Comparison of ENCODE assay signal across 8 cellular contexts in the genomic region with DNA sequence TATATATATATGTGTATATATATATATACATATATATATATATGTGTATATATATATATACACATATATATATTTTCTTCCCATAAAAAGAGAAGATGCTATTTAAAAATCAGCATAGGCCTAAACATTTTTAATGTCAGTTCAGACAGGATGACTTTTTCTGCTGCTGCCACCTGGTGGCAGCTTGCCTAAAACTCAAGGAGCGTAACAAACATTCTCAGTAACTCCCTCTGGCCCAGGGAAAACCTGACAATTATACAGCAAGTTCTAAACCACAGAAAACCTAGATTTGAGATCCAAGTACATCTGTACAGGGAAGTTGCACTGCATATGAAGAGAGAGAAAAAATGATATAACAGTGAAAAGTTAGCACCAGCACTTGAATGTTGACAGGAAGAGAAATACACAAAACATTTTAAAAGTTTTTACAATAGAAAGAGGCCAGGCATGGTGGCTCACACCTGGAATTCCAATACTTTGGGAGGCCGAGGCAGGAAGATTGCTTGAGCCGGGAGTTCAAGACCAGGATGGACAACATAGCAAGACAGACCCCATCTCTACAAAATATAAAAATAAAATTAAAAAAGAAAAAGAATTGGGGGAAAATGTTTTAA. TPM values are rescaled to one million over a fixed set of nuclear protein-coding genes. Genes with fewer than 3 reads are reported as not detected.
DNase-seq lines count a peak whose midpoint lies in the region; ATAC-seq, FAIRE-seq and TF ChIP-seq lines count a peak whose summit lies in the region.

No MANE protein-coding gene starts in this region.

- H3K9ac ChIP-seq in endothelial cell of umbilical vein (replicated peaks; ENCODE audit: extremely low read depth, insufficient read depth, low read length) = no peak overlapping the region

- no TSS peak for BruUV-seq in endothelial cell of umbilical vein (replicated peaks; lab: Mats Ljungman, UMichigan)

- H3K9me3 ChIP-seq in HAP-1 (no peaks in the 10 kb centered on the region), endothelial cell of umbilical vein (replicated peaks; ENCODE audit: control insufficient read depth, insufficient read depth, low read length) (no peaks in the 10 kb centered on the region), upper lobe of right lung (no peaks in the 10 kb centered on the region)

- no peak overlapping the region for H3K4me2 ChIP-seq in endothelial cell of umbilical vein (ENCODE audit: insufficient read depth, low read length)

- peak; percentile 52 to 57 for TF ChIP-seq CTCF in endothelial cell of umbilical vein (IDR thresholded peaks at IDR 0.05; ENCODE audit: extremely low read depth in 1 of 2, insufficient read depth in 1 of 2, low read depth in 1 of 2, low read length in 2 of 2)
- peak; percentile 67 for TF ChIP-seq CTCF in upper lobe of right lung (IDR thresholded peaks at IDR 0.05)

- in situ Hi-C loops in HAP-1 (cut with MboI; ENCODE audit: low sequenced_read_pairs) = loop anchor here (25.0 kb wide), 2 partner anchors 174 to 499 kb away; a partner anchor contains a TSS

- H3K4me3 ChIP-seq in HAP-1 = no peak overlapping the region
- no peak overlapping the region for H3K4me3 ChIP-seq in endothelial cell of umbilical vein (replicated peaks in 1 of 3; ENCODE audit: insufficient read depth in 1 of 3, low read depth in 1 of 3, low read length in 3 of 3)
- H3K4me3 ChIP-seq in upper lobe of right lung = no peak overlapping the region

- peaks cover 0 to 2% (median 0%) of the 10 kb centered on the region in 7 donors for H3K9me3 Mint-ChIP-seq in naive B cell

- H2AFZ ChIP-seq in endothelial cell of umbilical vein (ENCODE audit: low read depth, low read length) = no peak overlapping the region

- POLR2A ChIA-PET in endothelial cell of umbilical vein (lab: Charles Lee) = no interaction called here

- H3K27ac ChIP-seq in endothelial cell of umbilical vein (ENCODE audit: insufficient read depth, low read depth, low read length) = no peak overlapping the region
- H3K27ac ChIP-seq in upper lobe of right lung = no peak overlapping the region

- no peaks in the 10 kb centered on the region for H3K36me3 Mint-ChIP-seq in naive B cell

- H4K20me1 ChIP-seq in endothelial cell of umbilical vein (replicated peaks; ENCODE audit: control insufficient read depth, extremely low read depth, insufficient read depth, low read length) = no peaks in the 10 kb centered on the region

- CTCF ChIA-PET in endothelial cell of umbilical vein (lab: Charles Lee) = interaction anchor here (0.6 to 3.9 kb wide), 7 partner anchors 17 to 515 kb away, joined by 3 to 52 read pairs (median 8); a partner anchor contains a TSS

- H3K4me3 Mint-ChIP-seq in naive B cell = no peak overlapping the region

- no peaks in the 10 kb centered on the region for H3K79me2 ChIP-seq in endothelial cell of umbilical vein (ENCODE audit: control insufficient read depth, insufficient read depth, low read length)

- H3K4me1 ChIP-seq in HAP-1 (no peaks in the 10 kb centered on the region), endothelial cell of umbilical vein (ENCODE audit: control insufficient read depth, extremely low read depth, insufficient read depth, low read length) (no peaks in the 10 kb centered on the region), upper lobe of right lung (no peaks in the 10 kb centered on the region)

- intact Hi-C loops in endothelial cell of umbilical vein (cut with micrococcal nuclease) (loop anchor here (1.0 to 5.0 kb wide), 3 partner anchors 171 to 514 kb away; no protein-coding TSS in a partner anchor), upper lobe of right lung (cut with DNase I) (no loop called here)

- H3K27me3 ChIP-seq in HAP-1 (ENCODE audit: low read depth) (peaks cover 9% of the 10 kb centered on the region; the same call in 1 of the 2 replicates), endothelial cell of umbilical vein (ENCODE audit: control insufficient read depth in 2 of 2, insufficient read depth in 2 of 2, low read length in 2 of 2) (peaks cover 7 to 16% of the 10 kb centered on the region in 2 experiments), upper lobe of right lung (peaks cover 14% of the 10 kb centered on the region)

- no peaks in the 10 kb centered on the region for H3K9me1 ChIP-seq in endothelial cell of umbilical vein (replicated peaks; ENCODE audit: control insufficient read depth, extremely low read depth, insufficient read depth, low read length)

- H3K4me1 Mint-ChIP-seq in naive B cell = no peaks in the 10 kb centered on the region

- H3K27ac Mint-ChIP-seq in naive B cell = peak overlapping the region in 1 of 6 donors; percentile 5

- dilution Hi-C loops in endothelial cell of umbilical vein (cut with MboI; ENCODE audit: extremely low pct_ligation_motif_present, low sequenced_read_pairs) = no loop called here

- DNase-seq in D341Med (ENCODE audit: low spot score) = peak; percentile 56
- DNase-seq in HAP-1 (ENCODE audit: low spot score in 2 of 2) = peak; percentile 34 to 67
- DNase-seq in NCI-H2227 (lab: John Stamatoyannopoulos, UW; ENCODE audit: unreplicated experiment) = peak; percentile 56
- DNase-seq in activated CD4-positive, alpha-beta T cell treated with anti-CD3 and anti-CD28 coated beads for 48 hours = peak; percentile 63
- DNase-seq in endothelial cell of umbilical vein (ENCODE audit: low read depth, low spot score) = peak; percentile 59
- peak; percentile 12 for DNase-seq in naive B cell
- DNase-seq in upper lobe of right lung = peak; percentile 70

- H3K27me3 Mint-ChIP-seq in naive B cell = peaks cover 13 to 47% (median 33%) of the 10 kb centered on the region in 3 donors

- peak; percentile 82 for FAIRE-seq in endothelial cell of umbilical vein (lab: Jason Lieb, UNC)

- TF ChIP-seq POLR2A in endothelial cell of umbilical vein (IDR thresholded peaks at IDR 0.05; ENCODE audit: low read depth, low read length) = no peak

- ATAC-seq in naive B cell (ENCODE audit: low read depth in 2 of 2) (peak in 1 of 2 donors; percentile 56), upper lobe of right lung (peak; percentile 71), esophagus mucosa (no peak)

- H3K36me3 ChIP-seq in HAP-1 (replicated peaks) (no peaks in the 10 kb centered on the region), endothelial cell of umbilical vein (ENCODE audit: control insufficient read depth in 2 of 2, extremely low read depth in 1 of 2, insufficient read depth in 2 of 2, low read length in 2 of 2) (no peaks in the 10 kb centered on the region), upper lobe of right lung (no peaks in the 10 kb centered on the region)

TF ChIP-seq in endothelial cell of umbilical vein, 7 proteins besides CTCF, POLR2A, EP300 and RAD21 (continues in another document):
- TF ChIP-seq, protein P1, sequence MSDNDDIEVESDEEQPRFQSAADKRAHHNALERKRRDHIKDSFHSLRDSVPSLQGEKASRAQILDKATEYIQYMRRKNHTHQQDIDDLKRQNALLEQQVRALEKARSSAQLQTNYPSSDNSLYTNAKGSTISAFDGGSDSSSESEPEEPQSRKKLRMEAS (IDR thresholded peaks at IDR 0.05; ENCODE audit: insufficient read depth, insufficient read length) = no peak
- TF ChIP-seq JUN (IDR thresholded peaks at IDR 0.05; ENCODE audit: borderline replicate concordance, insufficient read depth, insufficient read length, low read depth) = no peak

RNA-seq across cellular contexts. Expression of a gene that starts 16.6 kb away (rescaled TPM):
- total RNA-seq in endothelial cell of umbilical vein (not detected in 2 replicates), upper lobe of right lung (not detected), esophagus mucosa (not detected)
- polyA plus RNA-seq in endothelial cell of umbilical vein (not detected in 2 replicates), naive B cell (ENCODE audit: low read depth in 6 of 6) (not detected)
- polyA plus RNA-seq in endothelial cell of umbilical vein (2011; cell fraction: cytosol; rRNA removed) = not detected in 2 replicates
- polyA plus RNA-seq in endothelial cell of umbilical vein (2011; cell fraction: nucleus; rRNA removed) = not detected in 2 replicates
- not detected in 2 replicates for polyA plus RNA-seq in endothelial cell of umbilical vein (2012)
- polyA minus RNA-seq in endothelial cell of umbilical vein = not detected in 2 replicates
- polyA minus RNA-seq in endothelial cell of umbilical vein (2011; cell fraction: cytosol; rRNA and poly(A)+ RNA removed) = not detected
- polyA minus RNA-seq in endothelial cell of umbilical vein (2011; cell fraction: nucleus; rRNA and poly(A)+ RNA removed) = not detected in 2 replicates

RNA-seq across cellular contexts. Expression of a gene that starts 24.9 kb away (rescaled TPM):
- total RNA-seq in endothelial cell of umbilical vein = not detected in 2 replicates
- polyA plus RNA-seq in endothelial cell of umbilical vein = not detected in 2 replicates
- not detected in 2 replicates for polyA plus RNA-seq in endothelial cell of umbilical vein (2011; cell fraction: cytosol; rRNA removed)
- polyA plus RNA-seq in endothelial cell of umbilical vein (2011; cell fraction: nucleus; rRNA removed) = not detected in 2 replicates
- not detected in 2 replicates for polyA plus RNA-seq in endothelial cell of umbilical vein (2012)
- polyA minus RNA-seq in endothelial cell of umbilical vein = not detected in 2 replicates
- not detected for polyA minus RNA-seq in endothelial cell of umbilical vein (2011; cell fraction: cytosol; rRNA and poly(A)+ RNA removed)
- polyA minus RNA-seq in endothelial cell of umbilical vein (2011; cell fraction: nucleus; rRNA and poly(A)+ RNA removed) = not detected in 2 replicates
- not detected for polyA plus RNA-seq in naive B cell (ENCODE audit: low read depth in 6 of 6)
- not detected for total RNA-seq in upper lobe of right lung
- not detected for total RNA-seq in esophagus mucosa

RNA-seq across cellular contexts. Expression of a gene that starts 36.3 kb away (rescaled TPM):
- total RNA-seq in endothelial cell of umbilical vein = 29.6 and 34.4 TPM in 2 replicates
- polyA plus RNA-seq in endothelial cell of umbilical vein = 22.4 and 24.3 TPM in 2 replicates
- 17.4 and 20.9 TPM in 2 replicates for polyA plus RNA-seq in endothelial cell of umbilical vein (2011; cell fraction: cytosol; rRNA removed)
- 124 and 125 TPM in 2 replicates for polyA plus RNA-seq in endothelial cell of umbilical vein (2011; cell fraction: nucleus; rRNA removed)
- 29.5 and 29.7 TPM in 2 replicates for polyA plus RNA-seq in endothelial cell of umbilical vein (2012)
- polyA minus RNA-seq in endothelial cell of umbilical vein = 23.0 and 24.4 TPM in 2 replicates
- polyA minus RNA-seq in endothelial cell of umbilical vein (2011; cell fraction: cytosol; rRNA and poly(A)+ RNA removed) = 7.8 TPM
- polyA minus RNA-seq in endothelial cell of umbilical vein (2011; cell fraction: nucleus; rRNA and poly(A)+ RNA removed) = 33.1 and 35.3 TPM in 2 replicates
- 10 to 100 TPM; 18.4 to 37.3 (median 26.6) TPM for polyA plus RNA-seq in naive B cell (ENCODE audit: low read depth in 6 of 6)
- total RNA-seq in upper lobe of right lung = 44.9 TPM
- 18.5 TPM for total RNA-seq in esophagus mucosa

RNA-seq across cellular contexts. Expression of a gene that starts 42.9 kb away (rescaled TPM):
- not detected in 2 replicates for total RNA-seq in endothelial cell of umbilical vein
- not detected in 2 replicates for polyA plus RNA-seq in endothelial cell of umbilical vein
- not detected in 2 replicates for polyA plus RNA-seq in endothelial cell of umbilical vein (2011; cell fraction: cytosol; rRNA removed)
- polyA plus RNA-seq in endothelial cell of umbilical vein (2011; cell fraction: nucleus; rRNA removed) = not detected in 2 replicates
- polyA plus RNA-seq in endothelial cell of umbilical vein (2012) = not detected in 2 replicates
- not detected in 2 replicates for polyA minus RNA-seq in endothelial cell of umbilical vein
- polyA minus RNA-seq in endothelial cell of umbilical vein (2011; cell fraction: cytosol; rRNA and poly(A)+ RNA removed) = not detected
- not detected in 2 replicates for polyA minus RNA-seq in endothelial cell of umbilical vein (2011; cell fraction: nucleus; rRNA and poly(A)+ RNA removed)
- not detected for polyA plus RNA-seq in naive B cell (ENCODE audit: low read depth in 6 of 6)
- total RNA-seq in upper lobe of right lung = not detected
- not detected for total RNA-seq in esophagus mucosa

Comparison
In these comparisons a context has a peak if more than half of its experiments do, and no peak if none do; other contexts are left out.
1. DNase-seq: peak in every context shown above with its lines; median percentile 70 in upper lobe of right lung; 63 in activated CD4-positive, alpha-beta T cell treated with anti-CD3 and anti-CD28 coated beads for 48 hours; 59 in endothelial cell of umbilical vein; 56 in D341Med; 56 in NCI-H2227; 50 in HAP-1; 12 in naive B cell.